ENCODE assay signal across 1 cellular context in the genomic region with DNA sequence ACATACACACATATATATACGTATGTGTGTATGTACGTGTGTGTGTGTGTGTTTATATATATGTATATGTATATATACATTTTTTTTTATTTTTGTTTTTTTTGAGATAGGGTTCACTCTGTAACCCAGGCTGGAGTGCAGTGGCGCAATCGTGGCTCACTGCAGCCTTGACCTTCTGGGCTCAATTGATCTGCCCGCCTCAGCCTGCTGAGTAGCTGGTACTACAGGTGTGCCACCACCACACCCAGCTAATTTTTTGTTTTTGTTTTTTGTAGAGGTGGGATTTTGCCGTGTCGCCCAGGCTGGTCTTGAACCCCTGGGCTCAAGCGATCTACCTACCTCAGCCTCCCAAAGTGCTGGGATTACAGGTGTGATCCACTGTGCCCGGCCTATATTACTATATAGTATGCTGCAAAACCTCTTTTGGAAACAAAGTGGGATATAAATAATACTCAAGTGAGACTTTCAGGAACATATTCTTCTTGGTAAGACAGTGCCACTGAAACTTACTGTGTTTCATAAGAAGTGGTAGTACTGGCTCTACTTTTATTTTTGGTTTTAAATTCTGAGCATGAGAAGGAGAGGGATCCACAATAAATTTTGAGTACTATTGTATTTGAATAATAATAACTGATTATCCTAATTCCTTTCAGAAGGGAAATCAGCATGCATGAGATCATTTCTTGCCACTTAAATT.
TF ChIP-seq lines count a peak whose summit lies in the region.

No MANE protein-coding gene starts in this region.

TF ChIP-seq in HEK293, 187 proteins besides CTCF, POLR2A, EP300 and RAD21 (continued from another document):
- TF ChIP-seq FEZF1 (tag by site-specific recombination; IDR thresholded peaks at IDR 0.05) = no peak
